ENCODE assay signal across 7 cellular contexts in genomic region chr14:105685605-105686004, GRCh38.
A peak's percentile ranks its signal among the peaks of the same experiment; 100 is the strongest.
DNase-seq lines count a peak whose midpoint lies in the region; ATAC-seq and TF ChIP-seq lines count a peak whose summit lies in the region.
"Not testable (repeated sequence)": the region's sequence is repeated elsewhere in the genome, so short reads cannot be mapped to it uniquely, and the experiment has no call there.

No MANE protein-coding gene starts in this region.

- peak overlapping the region; percentile 96 for H3K27ac Mint-ChIP-seq in memory B cell
- H3K27ac Mint-ChIP-seq in stimulated activated naive B cell treated with anti-CD40 and anti-IgM and Interleukin-4, amounts not matched to agents 10 μg/mL and 1 μg/mL and 100 μg/mL, for 72 hours, result peak overlapping the region; percentile 94

- H3K4me3 Mint-ChIP-seq in memory B cell; stimulated activated naive B cell treated with anti-CD40 and anti-IgM and Interleukin-4, amounts not matched to agents 10 μg/mL and 1 μg/mL and 100 μg/mL, for 72 hours: not testable (repeated sequence)

- not testable (repeated sequence) for H3K9ac ChIP-seq in MM.1S (ENCODE audit: low read length)
- H3K9ac ChIP-seq in SU-DHL-6 (ENCODE audit: low read length), result peak overlapping the region; percentile 70

- H3K4me1 ChIP-seq in MM.1S (ENCODE audit: low read length), result not testable (repeated sequence)

- not testable (repeated sequence) for H2AFZ ChIP-seq in MM.1S (ENCODE audit: low read length); SU-DHL-6 (ENCODE audit: low read depth, low read length, severe bottlenecking)

- ATAC-seq in GM18907 (IDR thresholded peaks at IDR 0.05; ENCODE audit: unreplicated experiment) (peak; percentile 5), GM21529 (IDR thresholded peaks at IDR 0.05; ENCODE audit: unreplicated experiment) (peak; percentile 2), HG03066 (IDR thresholded peaks at IDR 0.05; ENCODE audit: low read depth, unreplicated experiment) (peak; percentile 1), memory B cell (ENCODE audit: low read depth) (peak; percentile 0)
- peak; percentile 4 to 7 for ATAC-seq in stimulated activated naive B cell treated with anti-CD40 and anti-IgM and Interleukin-4, amounts not matched to agents 10 μg/mL and 1 μg/mL and 100 μg/mL, for 72 hours (replicated peaks)

- not testable (repeated sequence) for H3K36me3 Mint-ChIP-seq in memory B cell
- H3K36me3 Mint-ChIP-seq in stimulated activated naive B cell treated with anti-CD40 and anti-IgM and Interleukin-4, amounts not matched to agents 10 μg/mL and 1 μg/mL and 100 μg/mL, for 72 hours, result peaks cover 13 to 30% of the 10 kb centered on the region in 2 donors

- H3K79me2 ChIP-seq in MM.1S (ENCODE audit: low read length), result not testable (repeated sequence)
- H3K79me2 ChIP-seq in SU-DHL-6 (ENCODE audit: insufficient read depth, low read length), result peaks cover 12% of the 10 kb centered on the region; the same call in 1 of the 2 replicates

- not testable (repeated sequence) for DNase-seq in MM.1S; memory B cell (ENCODE audit: low spot score in 2 of 2); stimulated activated naive B cell treated with anti-CD40 and anti-IgM and Interleukin-4, amounts not matched to agents 10 μg/mL and 1 μg/mL and 100 μg/mL, for 72 hours

- TF ChIP-seq CTCF in MM.1S (IDR thresholded peaks at IDR 0.05; ENCODE audit: low read length); SU-DHL-6 (IDR thresholded peaks at IDR 0.05; ENCODE audit: insufficient read depth, low read length, poor library complexity, severe bottlenecking): not testable (repeated sequence)

- not testable (repeated sequence) for H3K9me2 ChIP-seq in MM.1S (replicated peaks; ENCODE audit: insufficient read depth, low read length); SU-DHL-6 (replicated peaks; ENCODE audit: insufficient read depth, low read length)

- peaks cover 54% of the 10 kb centered on the region for H3K4me1 Mint-ChIP-seq in memory B cell
- peaks cover 49 to 64% of the 10 kb centered on the region in 2 donors for H3K4me1 Mint-ChIP-seq in stimulated activated naive B cell treated with anti-CD40 and anti-IgM and Interleukin-4, amounts not matched to agents 10 μg/mL and 1 μg/mL and 100 μg/mL, for 72 hours

- H3K9me3 Mint-ChIP-seq in memory B cell, result not testable (repeated sequence)
- H3K9me3 Mint-ChIP-seq in stimulated activated naive B cell treated with anti-CD40 and anti-IgM and Interleukin-4, amounts not matched to agents 10 μg/mL and 1 μg/mL and 100 μg/mL, for 72 hours, result peaks cover 16 to 24% of the 10 kb centered on the region in 2 donors

- not testable (repeated sequence) for H3K4me2 ChIP-seq in MM.1S (ENCODE audit: low read depth, low read length)
- H3K4me2 ChIP-seq in SU-DHL-6 (ENCODE audit: low read depth, low read length, poor library complexity, severe bottlenecking), result peak overlapping the region; percentile 61

- H3K27me3 ChIP-seq in MM.1S (replicated peaks; ENCODE audit: insufficient read depth, low read length); SU-DHL-6 (ENCODE audit: low read length): not testable (repeated sequence)

- not testable (repeated sequence) for H3K27me3 Mint-ChIP-seq in memory B cell; stimulated activated naive B cell treated with anti-CD40 and anti-IgM and Interleukin-4, amounts not matched to agents 10 μg/mL and 1 μg/mL and 100 μg/mL, for 72 hours

- H3K9me3 ChIP-seq in MM.1S (replicated peaks; ENCODE audit: insufficient read depth, low read length); SU-DHL-6 (ENCODE audit: insufficient read depth, low read length): not testable (repeated sequence)

- H3K4me3 ChIP-seq in MM.1S (ENCODE audit: low read length); SU-DHL-6 (ENCODE audit: insufficient read depth, low read length, poor library complexity, severe bottlenecking): not testable (repeated sequence)

- peak overlapping the region; percentile 62; the same call in 1 of the 2 replicates for H3K27ac ChIP-seq in MM.1S (ENCODE audit: low read length)
- H3K27ac ChIP-seq in SU-DHL-6 (ENCODE audit: low read depth, low read length), result peak overlapping the region; percentile 100

- not testable (repeated sequence) for H3F3A ChIP-seq in MM.1S (ENCODE audit: insufficient read depth, low read length)
- peaks cover 25% of the 10 kb centered on the region for H3F3A ChIP-seq in SU-DHL-6 (ENCODE audit: insufficient read depth)

- H4K20me1 ChIP-seq in MM.1S (ENCODE audit: insufficient read depth, low read length); SU-DHL-6 (ENCODE audit: low read depth, low read length): not testable (repeated sequence)

- H3K36me3 ChIP-seq in MM.1S (replicated peaks; ENCODE audit: insufficient read depth, low read length); SU-DHL-6 (ENCODE audit: low read length): not testable (repeated sequence)
